Comparison of ENCODE assay signal across 8 cellular contexts in the genomic region with DNA sequence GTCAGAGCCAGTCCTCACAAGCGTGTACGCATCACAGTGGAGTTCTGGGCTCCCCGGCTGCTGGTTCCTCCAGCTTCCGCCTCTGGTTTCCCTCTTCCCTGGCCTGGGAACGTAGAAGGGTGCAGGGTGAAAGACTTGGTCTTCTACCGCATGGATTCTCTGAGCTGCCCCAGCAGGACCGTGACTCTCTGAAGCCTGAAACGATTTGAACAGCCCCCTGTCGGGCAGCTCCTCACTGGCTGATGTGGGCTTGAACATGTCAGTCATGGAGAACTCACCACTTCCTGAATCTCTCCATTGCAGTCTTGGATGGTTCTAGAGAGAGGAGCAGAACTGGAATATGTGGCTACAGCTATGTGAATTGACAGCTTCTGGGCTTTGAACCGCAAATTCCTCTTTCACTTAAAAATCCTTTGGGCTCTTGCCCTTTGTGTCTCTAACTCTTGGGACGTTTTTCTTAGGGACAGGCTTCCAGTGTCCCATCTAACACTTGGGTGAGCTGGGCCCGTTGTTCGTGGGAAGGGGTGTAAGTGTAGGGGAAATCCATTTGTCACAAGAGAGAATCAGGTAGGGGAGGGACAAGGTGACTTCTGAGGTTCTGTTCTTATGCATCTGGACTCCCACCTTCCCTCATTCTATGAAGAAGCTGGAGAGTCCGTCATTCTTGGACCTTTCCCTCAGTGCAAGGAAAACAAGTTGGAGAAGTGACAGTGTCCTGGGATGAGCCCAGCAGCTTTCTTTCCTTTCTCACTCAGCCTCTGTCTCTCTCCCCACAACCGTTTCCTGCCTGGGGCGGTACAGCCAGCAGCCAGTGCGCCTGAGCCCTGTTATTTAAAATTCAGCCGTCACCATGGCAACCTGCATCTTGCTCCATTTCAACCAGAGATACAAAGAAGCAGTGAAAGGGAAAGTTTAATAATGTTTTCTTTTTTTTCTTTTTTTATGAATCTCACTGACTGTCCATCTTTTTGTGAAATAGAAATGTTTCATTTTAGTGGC.
DNase-seq lines count a peak whose midpoint lies in the region; ATAC-seq and TF ChIP-seq lines count a peak whose summit lies in the region.

No MANE protein-coding gene starts in this region.

- H3K4me2 ChIP-seq in osteoblast (ENCODE audit: insufficient read depth, low read length), result peak overlapping the region; percentile 42

- TF ChIP-seq CTCF in osteoblast (IDR thresholded peaks at IDR 0.05; ENCODE audit: extremely low read depth, low read depth, low read length), result no peak
- TF ChIP-seq CTCF in esophagus squamous epithelium (IDR thresholded peaks at IDR 0.05), result no peak

- 52 to 56% methylated on average over 11 to 14 of the region's 18 CpGs for WGBS in esophagus squamous epithelium, 2 donors

- intact Hi-C loops in esophagus squamous epithelium (cut with DNase I), result loop anchor here (10.0 kb wide), 1 partner anchor 62 kb away; no protein-coding TSS in a partner anchor

- H3K36me3 ChIP-seq in osteoblast (ENCODE audit: insufficient read depth, low read length), result no peaks in the 10 kb centered on the region
- no peaks in the 10 kb centered on the region for H3K36me3 ChIP-seq in esophagus squamous epithelium

- DNase-seq in Ammon's horn (ENCODE audit: low spot score) (peak; percentile 86), osteoblast (ENCODE audit: insufficient read length, low spot score, missing footprints) (no peak), NCI-H1105 treated with DMSO at 0.1 percent for 48 hours (lab: John Stamatoyannopoulos, UW) (no peak), esophagus squamous epithelium (lab: John Stamatoyannopoulos, UW) (no peak)
- DNase-seq in activated CD4-positive, alpha-beta T cell treated with anti-CD3 and anti-CD28 coated beads, Interleukin-2, amount 50 U/mL, for 4 hours, result peak; percentile 47 to 54
- peak; percentile 30 for DNase-seq in effector CD8-positive, alpha-beta T cell (lab: John Stamatoyannopoulos, UW)

- ATAC-seq in GM19328 (IDR thresholded peaks at IDR 0.05; ENCODE audit: unreplicated experiment) (peak; percentile 71), HG03280 (IDR thresholded peaks at IDR 0.05; ENCODE audit: unreplicated experiment) (peak; percentile 88)

- H3K27ac ChIP-seq in osteoblast (ENCODE audit: low read depth, low read length), result peak overlapping the region; percentile 47
- peak overlapping the region in 1 of 4 donors; percentile 29 for H3K27ac ChIP-seq in esophagus squamous epithelium

- no peak overlapping the region for H3K4me3 ChIP-seq in osteoblast (ENCODE audit: insufficient read depth, low read length)
- H3K4me3 ChIP-seq in esophagus squamous epithelium, result no peak overlapping the region

- no peaks in the 10 kb centered on the region for H3K79me2 ChIP-seq in osteoblast (ENCODE audit: insufficient read depth, low read length)

- no peaks in the 10 kb centered on the region for H3K27me3 ChIP-seq in osteoblast (ENCODE audit: insufficient read depth, low read length)
- peaks cover 0 to 2% (median 0%) of the 10 kb centered on the region in 4 donors for H3K27me3 ChIP-seq in esophagus squamous epithelium

- H3K9me3 ChIP-seq in osteoblast (ENCODE audit: low read depth, low read length) (no peaks in the 10 kb centered on the region), esophagus squamous epithelium (no peaks in the 10 kb centered on the region)

- TF ChIP-seq POLR2A in esophagus squamous epithelium (IDR thresholded peaks at IDR 0.05), result no peak

- H3K4me1 ChIP-seq in osteoblast (ENCODE audit: insufficient read depth, low read length) (peaks cover 20% of the 10 kb centered on the region), esophagus squamous epithelium (peaks cover 0 to 8% (median 5%) of the 10 kb centered on the region in 3 donors)

- no peaks in the 10 kb centered on the region for H4K20me1 ChIP-seq in osteoblast (ENCODE audit: insufficient read depth, low read length)

- peak overlapping the region; percentile 73 for H2AFZ ChIP-seq in osteoblast (ENCODE audit: low read length)

Comparison
In these comparisons a context has a peak if more than half of its experiments do, and no peak if none do; other contexts are left out.
1. DNase-seq: peak in Ammon's horn (single experiment), activated CD4-positive, alpha-beta T cell treated with anti-CD3 and anti-CD28 coated beads, Interleukin-2, amount 50 U/mL, for 4 hours (2 of 2) and effector CD8-positive, alpha-beta T cell (single experiment); none in osteoblast (single experiment), NCI-H1105 treated with DMSO at 0.1 percent for 48 hours (single experiment) and esophagus squamous epithelium (single experiment).